In genomic region chr12:94204647-94205247, GRCh38 we compare ENCODE assay signal across 9 cellular contexts. TPM values are rescaled to one million over a fixed set of nuclear protein-coding genes. Genes with fewer than 3 reads are reported as not detected.
DNase-seq lines count a peak whose midpoint lies in the region; ATAC-seq and TF ChIP-seq lines count a peak whose summit lies in the region.
"Had no signal": no experiment of that assay in that cellular context is flagged by ENCODE, and none has a peak within 500 bp of the region (broad histone marks: within the 10 kb centered on the region; RNA-seq: fewer than 3 reads in every experiment).

No MANE protein-coding gene starts in this region.

- TF ChIP-seq RAD21 in SK-N-SH (IDR thresholded peaks at IDR 0.05; ENCODE audit: low read length), result no peak

- ATAC-seq in SK-N-SH treated with all-trans-retinoic acid at 6 μM for 48 hours, result peak; percentile 25; the same call in 2 of the 3 replicates
- ATAC-seq in HG02884 (IDR thresholded peaks at IDR 0.05; ENCODE audit: unreplicated experiment), result peak; percentile 33
- no peak for ATAC-seq in GM18502 (IDR thresholded peaks at IDR 0.05; ENCODE audit: poor library complexity, unreplicated experiment)

- H3K9ac ChIP-seq in SK-N-SH, result no peak overlapping the region

- no peaks in the 10 kb centered on the region for H3K27me3 ChIP-seq in SK-N-SH (ENCODE audit: insufficient read depth)
- H3K27me3 ChIP-seq: ovary had no signal

- no peak overlapping the region for H2AFZ ChIP-seq in SK-N-SH (ENCODE audit: low read depth)

- DNase-seq in SK-N-SH (no peak), NCI-H2227 treated with DMSO at 0.1 percent for 48 hours (lab: John Stamatoyannopoulos, UW) (no peak), glomerular visceral epithelial cell (ENCODE audit: extremely low spot score) (no peak)
- DNase-seq in activated CD4-positive, alpha-beta T cell treated with anti-CD3 and anti-CD28 coated beads, Interleukin-2, amount 50 U/mL, for 48 hours, result peak; percentile 9 to 34
- peak; percentile 35 for DNase-seq in stimulated activated CD4-positive, alpha-beta T cell treated with anti-CD3 and anti-CD28 coated beads, Interleukin-15, amount 100 ng/mL, for 24 hours
- DNase-seq: ovary had no signal

- H3K9me2 ChIP-seq in SK-N-SH, result no peaks in the 10 kb centered on the region

- H3K36me3 ChIP-seq in SK-N-SH (replicated peaks in 1 of 2; ENCODE audit: control insufficient read depth in 1 of 2, insufficient read depth in 2 of 2, low read length in 1 of 2), result no peaks in the 10 kb centered on the region
- H3K36me3 ChIP-seq: ovary had no signal

- peaks cover 0 to 12% of the 10 kb centered on the region in 2 experiments; a peak in 3 of 4 replicates for H3K4me1 ChIP-seq in SK-N-SH (ENCODE audit: control insufficient read depth in 1 of 2, insufficient read depth in 2 of 2, low read depth in 1 of 2, low read length in 1 of 2)

- POLR2A ChIA-PET in SK-N-SH (lab: Yijun Ruan, JAX), result interaction anchor here (0.6 kb wide), 1 partner anchor 332 kb away, joined by 5 read pairs; no protein-coding TSS in a partner anchor

- no peaks in the 10 kb centered on the region for H3K9me3 ChIP-seq in SK-N-SH
- H3K9me3 ChIP-seq: ovary had no signal

- no peaks in the 10 kb centered on the region for H3K79me2 ChIP-seq in SK-N-SH (ENCODE audit: insufficient read depth)

- H3K4me3 ChIP-seq in SK-N-SH (ENCODE audit: low read depth in 2 of 2, low read length in 1 of 2), result no peak overlapping the region
- H3K4me3 ChIP-seq: ovary had no signal

- CTCF ChIA-PET in SK-N-SH (lab: Yijun Ruan, JAX), result interaction anchor here (0.9 to 1.2 kb wide), 2 partner anchors 57 kb away, joined by 3 read pairs; no protein-coding TSS in a partner anchor

- WGBS in SK-N-SH (ENCODE audit: low lambda C conversion rate), result 70% methylated on average over 3 of the region's 3 CpGs

- no peaks in the 10 kb centered on the region for H3F3A ChIP-seq in SK-N-SH (replicated peaks; ENCODE audit: insufficient read depth)

- H4K20me1 ChIP-seq in SK-N-SH (ENCODE audit: insufficient read depth), result no peaks in the 10 kb centered on the region

- no peak for TF ChIP-seq CTCF in SK-N-SH (IDR thresholded peaks at IDR 0.05)

- H3K4me2 ChIP-seq in SK-N-SH, result no peak overlapping the region

- TF ChIP-seq EP300 in SK-N-SH (IDR thresholded peaks at IDR 0.05; ENCODE audit: borderline replicate concordance in 1 of 2, low read depth in 1 of 2, low read length in 1 of 2), result no peak

- no peak overlapping the region; a peak in 1 of 4 replicates for H3K27ac ChIP-seq in SK-N-SH (ENCODE audit: low read depth in 2 of 2, low read length in 1 of 2)

TF ChIP-seq in SK-N-SH treated with all-trans-retinoic acid at 6 μM for 48 hours, 23 proteins besides CTCF, POLR2A, EP300 and RAD21:
- TF ChIP-seq GLIS3 (CRISPR knock-in tag; IDR thresholded peaks at IDR 0.05) (no peak), OSR1 (CRISPR knock-in tag; IDR thresholded peaks at IDR 0.05) (no peak), ISL1 (CRISPR knock-in tag; IDR thresholded peaks at IDR 0.05) (0 out of 2 replicates have a peak, but pooled peaks have one; percentile 22), CSDC2 (CRISPR knock-in tag; IDR thresholded peaks at IDR 0.05) (no peak), ZNF70 (CRISPR knock-in tag; IDR thresholded peaks at IDR 0.05) (no peak)

TF ChIP-seq in SK-N-SH, 30 proteins besides CTCF, POLR2A, EP300 and RAD21:
- TF ChIP-seq TEAD4 (IDR thresholded peaks at IDR 0.05; ENCODE audit: borderline replicate concordance, insufficient read depth) (no peak), RXRA (IDR thresholded peaks at IDR 0.05; ENCODE audit: borderline replicate concordance, low read depth) (no peak), SIN3A (IDR thresholded peaks at IDR 0.05; ENCODE audit: borderline replicate concordance, low read depth, low read length) (no peak)

RNA-seq across cellular contexts. Expression of gene PLXNC1, which starts 56.4 kb away (rescaled TPM):
- polyA plus RNA-seq in SK-N-SH (2012; rRNA removed), result 0.23 and 0.28 TPM in 2 replicates
- polyA plus RNA-seq in SK-N-SH (2012; cell fraction: cytosol; rRNA removed), result 0.24 and 0.27 TPM in 2 replicates
- 0.28 and 0.50 TPM in 2 replicates for polyA plus RNA-seq in SK-N-SH (2012; cell fraction: nucleus; rRNA removed)

Comparison
In these comparisons a context has a peak if more than half of its experiments do, and no peak if none do; other contexts are left out.
1. DNase-seq: peak in activated CD4-positive, alpha-beta T cell treated with anti-CD3 and anti-CD28 coated beads, Interleukin-2, amount 50 U/mL, for 48 hours (2 of 2) and stimulated activated CD4-positive, alpha-beta T cell treated with anti-CD3 and anti-CD28 coated beads, Interleukin-15, amount 100 ng/mL, for 24 hours (single experiment); none in SK-N-SH (single experiment), NCI-H2227 treated with DMSO at 0.1 percent for 48 hours (single experiment) and glomerular visceral epithelial cell (single experiment).